In genomic region chr3:46936733-46937250, GRCh38 we compare ENCODE assay signal across 12 cellular contexts. TPM values are rescaled to one million over a fixed set of nuclear protein-coding genes. Genes with fewer than 3 reads are reported as not detected.
DNase-seq lines count a peak whose midpoint lies in the region; ATAC-seq, FAIRE-seq and TF ChIP-seq lines count a peak whose summit lies in the region.
"Had no signal": no experiment of that assay in that cellular context is flagged by ENCODE, and none has a peak within 500 bp of the region (broad histone marks: within the 10 kb centered on the region; RNA-seq: fewer than 3 reads in every experiment).

No MANE protein-coding gene starts in this region.

- DNase-seq in A549 (ENCODE audit: low read depth in 1 of 2, low spot score in 1 of 2) (no peak), GM23338 (ENCODE audit: low spot score) (no peak), middle frontal gyrus (ENCODE audit: extremely low spot score, low spot score) (no peak), COR-L47 (lab: John Stamatoyannopoulos, UW) (no peak), iPS-NIHi11 (ENCODE audit: low spot score) (no peak)
- DNase-seq in effector memory CD8-positive, alpha-beta T cell = no peak
- no peak for DNase-seq in natural killer cell treated with Interleukin-12 subunit alpha and Interleukin-12 subunit beta and Interleukin-15 and Interleukin-18, amount 100 ng/mL, for 72 hours (ENCODE audit: low spot score)
- DNase-seq in stimulated activated CD4-positive, alpha-beta T cell treated with anti-CD3 and anti-CD28 coated beads, Interleukin-2, amount 100 ng/mL, for 24 hours = no peak
- DNase-seq: activated CD8-positive, alpha-beta memory T cell treated with anti-CD3 and anti-CD28 coated beads, Interleukin-2, amount 50 U/mL, for 4 hours; NCI-H1436 treated with DMSO at 0.1 percent for 48 hours had no signal

- ATAC-seq in A549 (no peak), GM23338 (no peak)
- ATAC-seq in effector memory CD8-positive, alpha-beta T cell (replicated peaks) = no peak
- ATAC-seq in natural killer cell treated with Interleukin-12 subunit alpha and Interleukin-12 subunit beta and Interleukin-15 and Interleukin-18, amount 100 ng/mL, for 72 hours = no peak

- TF ChIP-seq EP300 in A549 (IDR thresholded peaks at IDR 0.05) = no peak

- 80% methylated on average over 4 of the region's 5 CpGs for WGBS in A549 (ENCODE audit: missing lambda C conversion rate)

- H3K4me1 ChIP-seq in A549 (peaks cover 75% of the 10 kb centered on the region), GM23338 (ENCODE audit: insufficient read depth) (peaks cover 12% of the 10 kb centered on the region; the same call in 1 of the 2 replicates)

- H4K20me1 ChIP-seq in GM23338 (replicated peaks; ENCODE audit: insufficient read depth) = peaks cover 48% of the 10 kb centered on the region

- H3K36me3 ChIP-seq in GM23338 (ENCODE audit: insufficient read depth) = no peaks in the 10 kb centered on the region; the same call in 1 of the 2 replicates

- no peak overlapping the region for H3K4me3 Mint-ChIP-seq in GM23338
- H3K4me3 Mint-ChIP-seq in effector memory CD8-positive, alpha-beta T cell = no peak overlapping the region
- H3K4me3 Mint-ChIP-seq in natural killer cell treated with Interleukin-12 subunit alpha and Interleukin-12 subunit beta and Interleukin-15 and Interleukin-18, amount 100 ng/mL, for 72 hours = no peak overlapping the region

- H3K27me3 ChIP-seq in GM23338 (ENCODE audit: insufficient read depth) = no peaks in the 10 kb centered on the region
- H3K27me3 ChIP-seq: SJSA1 had no signal

- CTCF ChIA-PET in A549 (lab: Yijun Ruan, JAX) = interaction anchor here (1.6 to 5.3 kb wide), 3 partner anchors 12 to 58 kb away, joined by 5 to 62 read pairs (median 27); no protein-coding TSS in a partner anchor

- no peaks in the 10 kb centered on the region for H3K9me2 ChIP-seq in GM23338 (ENCODE audit: insufficient read depth)

- no peak for FAIRE-seq in A549 (lab: Jason Lieb, UNC)
- FAIRE-seq: colon had no signal

- H3K9me3 Mint-ChIP-seq in GM23338 = no peaks in the 10 kb centered on the region
- H3K9me3 Mint-ChIP-seq in effector memory CD8-positive, alpha-beta T cell = no peaks in the 10 kb centered on the region
- H3K9me3 Mint-ChIP-seq in natural killer cell treated with Interleukin-12 subunit alpha and Interleukin-12 subunit beta and Interleukin-15 and Interleukin-18, amount 100 ng/mL, for 72 hours = no peaks in the 10 kb centered on the region

- POLR2A ChIA-PET in A549 (lab: Yijun Ruan, JAX) = interaction anchor here (2.0 to 2.3 kb wide), 2 partner anchors 12 to 39 kb away, joined by 8 to 33 read pairs; partner anchors contain the start of gene CCDC12

- peaks cover 3% of the 10 kb centered on the region for H3K27me3 Mint-ChIP-seq in GM23338 (ENCODE audit: insufficient read depth, low read depth, poor library complexity)
- no peaks in the 10 kb centered on the region for H3K27me3 Mint-ChIP-seq in effector memory CD8-positive, alpha-beta T cell
- H3K27me3 Mint-ChIP-seq in natural killer cell treated with Interleukin-12 subunit alpha and Interleukin-12 subunit beta and Interleukin-15 and Interleukin-18, amount 100 ng/mL, for 72 hours = no peaks in the 10 kb centered on the region

- H3F3A ChIP-seq in GM23338 (replicated peaks; ENCODE audit: low read depth) = 0 out of 2 replicates have a peak, but pooled peaks cover 7% of the 10 kb centered on the region

- no peak for TF ChIP-seq CTCF in A549 (IDR thresholded peaks at IDR 0.05)
- TF ChIP-seq CTCF in GM23338 (conservative IDR thresholded peaks at IDR 0.05; ENCODE audit: low read depth in 2 of 2) = no peak

- H3K36me3 Mint-ChIP-seq in GM23338 (ENCODE audit: low read depth) = peaks cover 30% of the 10 kb centered on the region
- peaks cover 42% of the 10 kb centered on the region for H3K36me3 Mint-ChIP-seq in effector memory CD8-positive, alpha-beta T cell (ENCODE audit: insufficient read depth)
- H3K36me3 Mint-ChIP-seq in natural killer cell treated with Interleukin-12 subunit alpha and Interleukin-12 subunit beta and Interleukin-15 and Interleukin-18, amount 100 ng/mL, for 72 hours = peaks cover 18% of the 10 kb centered on the region

- H3K4me2 ChIP-seq in A549 (no peak overlapping the region; the same call in 2 of the 3 replicates), GM23338 (no peak overlapping the region)

- peak overlapping the region; percentile 76 for H3K27ac Mint-ChIP-seq in GM23338
- H3K27ac Mint-ChIP-seq in effector memory CD8-positive, alpha-beta T cell = peak overlapping the region; percentile 59 to 82
- H3K27ac Mint-ChIP-seq in natural killer cell treated with Interleukin-12 subunit alpha and Interleukin-12 subunit beta and Interleukin-15 and Interleukin-18, amount 100 ng/mL, for 72 hours = peak overlapping the region; percentile 15 to 47

- H2AFZ ChIP-seq in GM23338 = no peak overlapping the region

- H3K27ac ChIP-seq in A549 (peak overlapping the region; percentile 85 to 88), GM23338 (ENCODE audit: low read depth) (0 out of 2 replicates have a peak overlapping the region, but pooled peaks have one; percentile 75)

- TF ChIP-seq POLR2A in A549 (IDR thresholded peaks at IDR 0.05; ENCODE audit: low read length) = no peak

- peaks cover 65% of the 10 kb centered on the region for H3K79me2 ChIP-seq in GM23338 (replicated peaks; ENCODE audit: insufficient read depth)

- H3K9me3 ChIP-seq in A549 = no peaks in the 10 kb centered on the region
- H3K9me3 ChIP-seq: SJSA1 had no signal

- peaks cover 36% of the 10 kb centered on the region for H3K4me1 Mint-ChIP-seq in GM23338
- peaks cover 46 to 52% of the 10 kb centered on the region in 2 donors for H3K4me1 Mint-ChIP-seq in effector memory CD8-positive, alpha-beta T cell (ENCODE audit: low read depth in 2 of 2)
- H3K4me1 Mint-ChIP-seq in natural killer cell treated with Interleukin-12 subunit alpha and Interleukin-12 subunit beta and Interleukin-15 and Interleukin-18, amount 100 ng/mL, for 72 hours (ENCODE audit: low read depth in 2 of 2) = peaks cover 52 to 53% of the 10 kb centered on the region in 2 donors

- H3K4me3 ChIP-seq in A549 (no peak overlapping the region), GM23338 (no peak overlapping the region)
- H3K4me3 ChIP-seq: SJSA1 had no signal

- no peak for TF ChIP-seq RAD21 in A549 (conservative IDR thresholded peaks at IDR 0.05 in 1 of 2, IDR thresholded peaks at IDR 0.05 in 1 of 2)

TF ChIP-seq in A549, 52 proteins besides CTCF, POLR2A, EP300 and RAD21 (continues in another document):
- TF ChIP-seq MAZ (IDR thresholded peaks at IDR 0.05; ENCODE audit: borderline replicate concordance, low read depth, low read length) (no peak), RCOR1 (IDR thresholded peaks at IDR 0.05; ENCODE audit: low read depth, low read length) (no peak), KDM1A (IDR thresholded peaks at IDR 0.05; ENCODE audit: low read depth) (no peak), EHF (CRISPR knock-in tag; IDR thresholded peaks at IDR 0.05) (no peak), HDAC2 (IDR thresholded peaks at IDR 0.05) (no peak), FOSB (CRISPR knock-in tag; IDR thresholded peaks at IDR 0.05) (no peak), HOXB13 (CRISPR knock-in tag; IDR thresholded peaks at IDR 0.05; ENCODE audit: low read depth) (no peak), FOSL2 (IDR thresholded peaks at IDR 0.05) (no peak), FOSL2 (CRISPR knock-in tag; IDR thresholded peaks at IDR 0.05) (no peak)

TF ChIP-seq in GM23338, 12 proteins besides CTCF, POLR2A, EP300 and RAD21 (continues in another document):
- TF ChIP-seq ZNF331 (CRISPR knock-in tag; IDR thresholded peaks at IDR 0.05; ENCODE audit: low read depth) = no peak
- TF ChIP-seq ZNF114 (CRISPR knock-in tag; IDR thresholded peaks at IDR 0.05) = no peak
- TF ChIP-seq EZH2 (IDR thresholded peaks at IDR 0.05; ENCODE audit: low read depth, unreplicated experiment) = no peak
- no peak for TF ChIP-seq NANOG (IDR thresholded peaks at IDR 0.05; ENCODE audit: borderline replicate concordance)

RNA-seq across cellular contexts. Expression of gene CCDC12, which starts 39.8 kb away (rescaled TPM):
- polyA plus RNA-seq in A549 (2011; rRNA removed) (21.7 and 34.8 TPM in 2 replicates), A549 (2017; fragmentation: RNase III; extraction: RNeasy Plus Mini Kit Qiagen cat#74134 plus additional on column Dnase treatment) (74.2 to 81.0 TPM (median 79.2 TPM) in 3 replicates), GM23338 (2016; fragmentation: Nextera tagmentation; extraction: Ambion mirVana) (133 and 136 TPM in 2 replicates)
- polyA plus RNA-seq in A549 (2012; cell fraction: cytosol; rRNA removed) = 53.8 and 83.7 TPM in 2 replicates
- 44.0 and 54.7 TPM in 2 replicates for polyA plus RNA-seq in A549 (2012; cell fraction: nucleus; rRNA removed)
- 30.5 and 33.9 TPM in 2 replicates for polyA minus RNA-seq in A549 (2011; rRNA and poly(A)+ RNA removed)
- 35.1 and 42.9 TPM in 2 replicates for total RNA-seq in GM23338 (2014; rRNA removed; shearing (Covaris generic))
- 10 to 100 TPM; 58.0 to 89.8 TPM for total RNA-seq in natural killer cell treated with Interleukin-12 subunit alpha and Interleukin-12 subunit beta and Interleukin-15 and Interleukin-18, amount 100 ng/mL, for 72 hours

RNA-seq across cellular contexts. Expression of gene NBEAL2, which starts 42.7 kb away (rescaled TPM):
- 9.6 and 13.3 TPM in 2 replicates for polyA plus RNA-seq in A549 (2011; rRNA removed)
- 45.5 and 60.4 TPM in 2 replicates for polyA plus RNA-seq in A549 (2012; cell fraction: cytosol; rRNA removed)
- 409 and 469 TPM in 2 replicates for polyA plus RNA-seq in A549 (2012; cell fraction: nucleus; rRNA removed)
- 43.4 to 54.0 TPM (median 47.3 TPM) in 3 replicates for polyA plus RNA-seq in A549 (2017; fragmentation: RNase III; extraction: RNeasy Plus Mini Kit Qiagen cat#74134 plus additional on column Dnase treatment)
- 14.9 and 24.5 TPM in 2 replicates for polyA minus RNA-seq in A549 (2011; rRNA and poly(A)+ RNA removed)
- 66.1 and 79.9 TPM in 2 replicates for total RNA-seq in GM23338 (2014; rRNA removed; shearing (Covaris generic))
- 13.5 and 14.0 TPM in 2 replicates for polyA plus RNA-seq in GM23338 (2016; fragmentation: Nextera tagmentation; extraction: Ambion mirVana)
- 100 to 1,000 TPM; 121 to 255 TPM for total RNA-seq in natural killer cell treated with Interleukin-12 subunit alpha and Interleukin-12 subunit beta and Interleukin-15 and Interleukin-18, amount 100 ng/mL, for 72 hours

RNA-seq across cellular contexts. Expression of gene PTH1R, which starts 59.3 kb away (rescaled TPM):
- polyA plus RNA-seq in A549 (2011; rRNA removed) (0.20 and 0.45 TPM in 2 replicates), A549 (2017; fragmentation: RNase III; extraction: RNeasy Plus Mini Kit Qiagen cat#74134 plus additional on column Dnase treatment) (0.53 to 0.76 TPM (median 0.54 TPM) in 3 replicates), GM23338 (2016; fragmentation: Nextera tagmentation; extraction: Ambion mirVana) (1.1 and 1.9 TPM in 2 replicates)
- polyA plus RNA-seq in A549 (2012; cell fraction: cytosol; rRNA removed) = 0.63 and 0.83 TPM in 2 replicates
- 1.7 and 2.2 TPM in 2 replicates for polyA plus RNA-seq in A549 (2012; cell fraction: nucleus; rRNA removed)
- 0.24 and 0.87 TPM in 2 replicates for polyA minus RNA-seq in A549 (2011; rRNA and poly(A)+ RNA removed)
- 1.3 and 5.7 TPM in 2 replicates for total RNA-seq in GM23338 (2014; rRNA removed; shearing (Covaris generic))
- not detected for total RNA-seq in natural killer cell treated with Interleukin-12 subunit alpha and Interleukin-12 subunit beta and Interleukin-15 and Interleukin-18, amount 100 ng/mL, for 72 hours
- total RNA-seq: SJSA1 had no signal
